ENCODE assay signal across 1 cellular context in the genomic region with DNA sequence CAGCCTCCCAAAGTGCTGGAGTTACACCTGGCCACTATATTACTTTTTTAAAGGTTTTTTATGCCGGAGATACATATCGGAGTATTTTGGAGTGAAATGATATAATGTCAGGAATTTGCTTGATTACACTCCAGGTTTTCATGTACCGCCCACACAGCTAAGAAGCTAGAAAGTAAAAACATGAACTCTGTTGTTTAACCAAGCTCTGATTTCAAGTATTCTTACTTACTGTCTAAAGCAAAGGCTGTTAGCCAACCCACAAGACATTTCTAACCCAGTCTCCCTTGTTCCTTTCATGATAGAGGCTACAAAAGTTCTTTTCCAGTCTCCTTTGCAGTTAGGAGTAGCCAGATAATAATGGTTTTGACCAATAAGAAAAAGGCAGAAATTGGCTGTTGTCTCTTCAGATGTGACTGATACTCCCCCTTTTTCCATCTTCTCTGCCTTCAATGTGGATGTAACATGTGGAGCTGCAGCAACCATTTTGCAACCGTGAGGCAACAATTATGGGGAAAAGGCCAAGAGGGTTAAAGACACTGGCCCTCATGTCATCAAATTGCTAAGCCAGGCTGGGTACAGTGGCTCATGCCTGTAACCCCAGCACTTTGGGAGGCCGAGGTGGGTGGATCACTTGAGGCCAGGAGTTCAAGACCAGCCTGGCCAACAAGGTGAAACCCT.
A peak's percentile ranks its signal among the peaks of the same experiment; 100 is the strongest.
TF ChIP-seq lines count a peak whose summit lies in the region.

No MANE protein-coding gene starts in this region.

TF ChIP-seq in HepG2, 621 proteins besides CTCF, POLR2A, EP300 and RAD21:
- TF ChIP-seq FOXC1 (CRISPR knock-in tag; IDR thresholded peaks at IDR 0.05; ENCODE audit: borderline replicate concordance) (no peak), ZSCAN31 (CRISPR knock-in tag; IDR thresholded peaks at IDR 0.05; ENCODE audit: low read depth) (no peak), ZNF143 (CRISPR knock-in tag; IDR thresholded peaks at IDR 0.05) (no peak), NCOR1 (IDR thresholded peaks at IDR 0.05; ENCODE audit: borderline replicate concordance, low read length) (no peak), SMC3 (IDR thresholded peaks at IDR 0.05; ENCODE audit: low read length) (no peak), SP1 (IDR thresholded peaks at IDR 0.05) (no peak), SP1 (CRISPR knock-in tag; IDR thresholded peaks at IDR 0.05) (no peak), MYPOP (CRISPR knock-in tag; IDR thresholded peaks at IDR 0.05) (no peak), ZNF879 (CRISPR knock-in tag; IDR thresholded peaks at IDR 0.05) (no peak), ZNF33B (CRISPR knock-in tag; IDR thresholded peaks at IDR 0.05) (no peak), NFYC (CRISPR knock-in tag; IDR thresholded peaks at IDR 0.05) (no peak), ZNF468 (CRISPR knock-in tag; IDR thresholded peaks at IDR 0.05) (no peak), ZNF317 (CRISPR knock-in tag; IDR thresholded peaks at IDR 0.05) (0 out of 2 replicates have a peak, but pooled peaks have one; percentile 9), NAIF1 (CRISPR knock-in tag; IDR thresholded peaks at IDR 0.05; ENCODE audit: borderline replicate concordance) (no peak), ZNF552 (CRISPR knock-in tag; IDR thresholded peaks at IDR 0.05; ENCODE audit: borderline replicate concordance) (no peak), ZNF562 (CRISPR knock-in tag; IDR thresholded peaks at IDR 0.05; ENCODE audit: borderline replicate concordance) (no peak), SALL1 (CRISPR knock-in tag; IDR thresholded peaks at IDR 0.05) (0 out of 2 replicates have a peak, but pooled peaks have one; percentile 16), IRF2 (CRISPR knock-in tag; IDR thresholded peaks at IDR 0.05) (no peak), ZNF138 (CRISPR knock-in tag; IDR thresholded peaks at IDR 0.05; ENCODE audit: low read depth) (no peak), MAX (IDR thresholded peaks at IDR 0.05) (peak; percentile 17; the same call in 1 of the 2 replicates), TARDBP (CRISPR knock-in tag; IDR thresholded peaks at IDR 0.05) (peak; percentile 18; the same call in 1 of the 2 replicates), MBNL3 (CRISPR knock-in tag; conservative IDR thresholded peaks at IDR 0.05) (no peak), TOE1 (CRISPR knock-in tag; IDR thresholded peaks at IDR 0.05) (no peak), ZC3H13 (CRISPR knock-in tag; IDR thresholded peaks at IDR 0.05) (no peak), MED1 (CRISPR knock-in tag; IDR thresholded peaks at IDR 0.05) (0 out of 2 replicates have a peak, but pooled peaks have one; percentile 22), ZMYM3 (CRISPR knock-in tag; IDR thresholded peaks at IDR 0.05) (peak; percentile 67; the same call in 1 of the 2 replicates), ZNF354B (CRISPR knock-in tag; IDR thresholded peaks at IDR 0.05) (0 out of 2 replicates have a peak, but pooled peaks have one; percentile 34), CREM (IDR thresholded peaks at IDR 0.05) (no peak), CREM (CRISPR knock-in tag; IDR thresholded peaks at IDR 0.05) (no peak), NFAT5 (CRISPR knock-in tag; IDR thresholded peaks at IDR 0.05) (no peak), GABPA (IDR thresholded peaks at IDR 0.05; ENCODE audit: low read depth, low read length) (no peak), GABPA (CRISPR knock-in tag; IDR thresholded peaks at IDR 0.05; ENCODE audit: low read depth) (no peak), ZNF883 (CRISPR knock-in tag; IDR thresholded peaks at IDR 0.05; ENCODE audit: not compliant biosample characterization) (no peak)
- TF ChIP-seq, protein P1, sequence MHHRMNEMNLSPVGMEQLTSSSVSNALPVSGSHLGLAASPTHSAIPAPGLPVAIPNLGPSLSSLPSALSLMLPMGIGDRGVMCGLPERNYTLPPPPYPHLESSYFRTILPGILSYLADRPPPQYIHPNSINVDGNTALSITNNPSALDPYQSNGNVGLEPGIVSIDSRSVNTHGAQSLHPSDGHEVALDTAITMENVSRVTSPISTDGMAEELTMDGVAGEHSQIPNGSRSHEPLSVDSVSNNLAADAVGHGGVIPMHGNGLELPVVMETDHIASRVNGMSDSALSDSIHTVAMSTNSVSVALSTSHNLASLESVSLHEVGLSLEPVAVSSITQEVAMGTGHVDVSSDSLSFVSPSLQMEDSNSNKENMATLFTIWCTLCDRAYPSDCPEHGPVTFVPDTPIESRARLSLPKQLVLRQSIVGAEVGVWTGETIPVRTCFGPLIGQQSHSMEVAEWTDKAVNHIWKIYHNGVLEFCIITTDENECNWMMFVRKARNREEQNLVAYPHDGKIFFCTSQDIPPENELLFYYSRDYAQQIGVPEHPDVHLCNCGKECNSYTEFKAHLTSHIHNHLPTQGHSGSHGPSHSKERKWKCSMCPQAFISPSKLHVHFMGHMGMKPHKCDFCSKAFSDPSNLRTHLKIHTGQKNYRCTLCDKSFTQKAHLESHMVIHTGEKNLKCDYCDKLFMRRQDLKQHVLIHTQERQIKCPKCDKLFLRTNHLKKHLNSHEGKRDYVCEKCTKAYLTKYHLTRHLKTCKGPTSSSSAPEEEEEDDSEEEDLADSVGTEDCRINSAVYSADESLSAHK (CRISPR knock-in tag; IDR thresholded peaks at IDR 0.05; ENCODE audit: borderline replicate concordance), result no peak
- TF ChIP-seq, protein P2, sequence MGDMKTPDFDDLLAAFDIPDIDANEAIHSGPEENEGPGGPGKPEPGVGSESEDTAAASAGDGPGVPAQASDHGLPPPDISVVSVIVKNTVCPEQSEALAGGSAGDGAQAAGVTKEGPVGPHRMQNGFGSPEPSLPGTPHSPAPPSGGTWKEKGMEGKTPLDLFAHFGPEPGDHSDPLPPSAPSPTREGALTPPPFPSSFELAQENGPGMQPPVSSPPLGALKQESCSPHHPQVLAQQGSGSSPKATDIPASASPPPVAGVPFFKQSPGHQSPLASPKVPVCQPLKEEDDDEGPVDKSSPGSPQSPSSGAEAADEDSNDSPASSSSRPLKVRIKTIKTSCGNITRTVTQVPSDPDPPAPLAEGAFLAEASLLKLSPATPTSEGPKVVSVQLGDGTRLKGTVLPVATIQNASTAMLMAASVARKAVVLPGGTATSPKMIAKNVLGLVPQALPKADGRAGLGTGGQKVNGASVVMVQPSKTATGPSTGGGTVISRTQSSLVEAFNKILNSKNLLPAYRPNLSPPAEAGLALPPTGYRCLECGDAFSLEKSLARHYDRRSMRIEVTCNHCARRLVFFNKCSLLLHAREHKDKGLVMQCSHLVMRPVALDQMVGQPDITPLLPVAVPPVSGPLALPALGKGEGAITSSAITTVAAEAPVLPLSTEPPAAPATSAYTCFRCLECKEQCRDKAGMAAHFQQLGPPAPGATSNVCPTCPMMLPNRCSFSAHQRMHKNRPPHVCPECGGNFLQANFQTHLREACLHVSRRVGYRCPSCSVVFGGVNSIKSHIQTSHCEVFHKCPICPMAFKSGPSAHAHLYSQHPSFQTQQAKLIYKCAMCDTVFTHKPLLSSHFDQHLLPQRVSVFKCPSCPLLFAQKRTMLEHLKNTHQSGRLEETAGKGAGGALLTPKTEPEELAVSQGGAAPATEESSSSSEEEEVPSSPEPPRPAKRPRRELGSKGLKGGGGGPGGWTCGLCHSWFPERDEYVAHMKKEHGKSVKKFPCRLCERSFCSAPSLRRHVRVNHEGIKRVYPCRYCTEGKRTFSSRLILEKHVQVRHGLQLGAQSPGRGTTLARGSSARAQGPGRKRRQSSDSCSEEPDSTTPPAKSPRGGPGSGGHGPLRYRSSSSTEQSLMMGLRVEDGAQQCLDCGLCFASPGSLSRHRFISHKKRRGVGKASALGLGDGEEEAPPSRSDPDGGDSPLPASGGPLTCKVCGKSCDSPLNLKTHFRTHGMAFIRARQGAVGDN (CRISPR knock-in tag; IDR thresholded peaks at IDR 0.05), result peak; percentile 20; the same call in 1 of the 2 replicates
